ENCODE assay signal across 8 cellular contexts in genomic region chr17:79991140-79991923, GRCh38. TPM values are rescaled to one million over a fixed set of nuclear protein-coding genes. Genes with fewer than 3 reads are reported as not detected.
DNase-seq lines count a peak whose midpoint lies in the region; ATAC-seq and TF ChIP-seq lines count a peak whose summit lies in the region.

No MANE protein-coding gene starts in this region.

- H2AFZ ChIP-seq in MM.1S (ENCODE audit: low read length) (no peak overlapping the region), osteoblast (ENCODE audit: low read length) (no peak overlapping the region)

- H3K27ac ChIP-seq in MM.1S (ENCODE audit: low read length), result no peak overlapping the region
- no peak overlapping the region for H3K27ac ChIP-seq in SJSA1
- H3K27ac ChIP-seq in osteoblast (ENCODE audit: low read depth, low read length), result no peak overlapping the region
- no peak overlapping the region for H3K27ac ChIP-seq in thyroid gland

- no peaks in the 10 kb centered on the region for H3K9me2 ChIP-seq in MM.1S (replicated peaks; ENCODE audit: insufficient read depth, low read length)

- H3K4me3 ChIP-seq in MM.1S (ENCODE audit: low read length) (peak overlapping the region; percentile 22; the same call in 1 of the 2 replicates), SJSA1 (peak overlapping the region; percentile 33), osteoblast (ENCODE audit: insufficient read depth, low read length) (peak overlapping the region; percentile 65), thyroid gland (replicated peaks in 1 of 3) (no peak overlapping the region)

- TF ChIP-seq POLR2A in thyroid gland (IDR thresholded peaks at IDR 0.05), result no peak

- H3K4me1 ChIP-seq in MM.1S (ENCODE audit: low read length) (peaks cover 27% of the 10 kb centered on the region), SJSA1 (replicated peaks) (peaks cover 57% of the 10 kb centered on the region), osteoblast (ENCODE audit: insufficient read depth, low read length) (peaks cover 38% of the 10 kb centered on the region), thyroid gland (peaks cover 22 to 50% of the 10 kb centered on the region in 2 donors)

- ATAC-seq in GM18517 (IDR thresholded peaks at IDR 0.05; ENCODE audit: unreplicated experiment), result no peak

- H3K27me3 ChIP-seq in MM.1S (replicated peaks; ENCODE audit: insufficient read depth, low read length) (peaks cover 95% of the 10 kb centered on the region), SJSA1 (replicated peaks) (no peaks in the 10 kb centered on the region), osteoblast (ENCODE audit: insufficient read depth, low read length) (no peaks in the 10 kb centered on the region), thyroid gland (no peaks in the 10 kb centered on the region)

- peaks cover 6% of the 10 kb centered on the region; the same call in 1 of the 2 replicates for H3F3A ChIP-seq in MM.1S (ENCODE audit: insufficient read depth, low read length)

- H4K20me1 ChIP-seq in MM.1S (ENCODE audit: insufficient read depth, low read length) (no peaks in the 10 kb centered on the region), osteoblast (ENCODE audit: insufficient read depth, low read length) (peaks cover 21% of the 10 kb centered on the region)

- H3K9me3 ChIP-seq in MM.1S (replicated peaks; ENCODE audit: insufficient read depth, low read length) (no peaks in the 10 kb centered on the region), SJSA1 (replicated peaks) (no peaks in the 10 kb centered on the region), osteoblast (ENCODE audit: low read depth, low read length) (no peaks in the 10 kb centered on the region), thyroid gland (no peaks in the 10 kb centered on the region)

- TF ChIP-seq CTCF in MM.1S (IDR thresholded peaks at IDR 0.05; ENCODE audit: low read length), result peak; percentile 29; the same call in 1 of the 2 replicates
- TF ChIP-seq CTCF in osteoblast (IDR thresholded peaks at IDR 0.05; ENCODE audit: extremely low read depth, low read depth, low read length), result peak; percentile 40
- TF ChIP-seq CTCF in thyroid gland (IDR thresholded peaks at IDR 0.05), result peak in 3 of 6 experiments; percentile 26 to 84 (median 47)

- H3K79me2 ChIP-seq in MM.1S (ENCODE audit: low read length) (no peaks in the 10 kb centered on the region), osteoblast (ENCODE audit: insufficient read depth, low read length) (peaks cover 2% of the 10 kb centered on the region)

- DNase-seq in DMS153 (lab: John Stamatoyannopoulos, UW) (peak; percentile 75), MM.1S (peak; percentile 61), SJSA1 (ENCODE audit: low read depth in 1 of 2, low spot score in 2 of 2) (peak; percentile 59 to 94), germinal center (ENCODE audit: low spot score) (peak; percentile 78), osteoblast (ENCODE audit: insufficient read length, low spot score, missing footprints) (peak; percentile 98), thyroid gland (peak; percentile 84 to 86)
- DNase-seq in activated gamma-delta T cell treated with anti-CD3 and anti-CD28 coated beads, Interleukin-2, amount 50 U/mL, for 16 hours (ENCODE audit: low read depth), result peak; percentile 64

- H3K36me3 ChIP-seq in MM.1S (replicated peaks; ENCODE audit: insufficient read depth, low read length), result no peaks in the 10 kb centered on the region
- H3K36me3 ChIP-seq in SJSA1, result 0 out of 2 replicates have a peak, but pooled peaks cover 3% of the 10 kb centered on the region
- H3K36me3 ChIP-seq in osteoblast (ENCODE audit: insufficient read depth, low read length), result no peaks in the 10 kb centered on the region
- H3K36me3 ChIP-seq in thyroid gland, result no peaks in the 10 kb centered on the region

- no peak overlapping the region for H3K9ac ChIP-seq in MM.1S (ENCODE audit: low read length)

- intact Hi-C loops in thyroid gland (cut with DNase I), result loop anchor here (5.0 kb wide), 1 partner anchor 204 kb away; no protein-coding TSS in a partner anchor

- WGBS in thyroid gland, 2 donors, result 37 to 47% methylated on average over 14 to 18 of the region's 30 CpGs

- H3K4me2 ChIP-seq in MM.1S (ENCODE audit: low read depth, low read length), result peak overlapping the region; percentile 66; the same call in 1 of the 2 replicates
- peak overlapping the region; percentile 77 for H3K4me2 ChIP-seq in osteoblast (ENCODE audit: insufficient read depth, low read length)

RNA-seq across cellular contexts. Expression of gene TBC1D16, which starts 44.3 kb away (rescaled TPM):
- total RNA-seq in SJSA1 (2014; rRNA removed; shearing (Covaris generic)), result 39.5 and 42.0 TPM in 2 replicates
- total RNA-seq in osteoblast (63.1 and 68.8 TPM in 2 replicates), thyroid gland (10 to 100 TPM; 25.4 to 32.2 (median 29.8) TPM)

RNA-seq across cellular contexts. Expression of gene CCDC40, which starts 45.1 kb away (rescaled TPM):
- 2.2 TPM in 1 of 2 replicates, not detected in the other for total RNA-seq in SJSA1 (2014; rRNA removed; shearing (Covaris generic))
- 8.3 and 11.8 TPM in 2 replicates for total RNA-seq in osteoblast
- 10 to 100 TPM in 2 of 4 donors, 1 to 10 TPM in 2; 6.7 to 17.3 (median 9.4) TPM for total RNA-seq in thyroid gland

Comparison
In these comparisons a context has a peak if more than half of its experiments do, and no peak if none do; other contexts are left out.
1. H3K4me3 ChIP-seq: peak in MM.1S (single experiment), SJSA1 (single experiment) and osteoblast (single experiment); none in thyroid gland (0 of 3).
2. Peak in every context shown above with its lines, with median percentiles within 50 percentile points of each other: DNase-seq.